In the genomic region with DNA sequence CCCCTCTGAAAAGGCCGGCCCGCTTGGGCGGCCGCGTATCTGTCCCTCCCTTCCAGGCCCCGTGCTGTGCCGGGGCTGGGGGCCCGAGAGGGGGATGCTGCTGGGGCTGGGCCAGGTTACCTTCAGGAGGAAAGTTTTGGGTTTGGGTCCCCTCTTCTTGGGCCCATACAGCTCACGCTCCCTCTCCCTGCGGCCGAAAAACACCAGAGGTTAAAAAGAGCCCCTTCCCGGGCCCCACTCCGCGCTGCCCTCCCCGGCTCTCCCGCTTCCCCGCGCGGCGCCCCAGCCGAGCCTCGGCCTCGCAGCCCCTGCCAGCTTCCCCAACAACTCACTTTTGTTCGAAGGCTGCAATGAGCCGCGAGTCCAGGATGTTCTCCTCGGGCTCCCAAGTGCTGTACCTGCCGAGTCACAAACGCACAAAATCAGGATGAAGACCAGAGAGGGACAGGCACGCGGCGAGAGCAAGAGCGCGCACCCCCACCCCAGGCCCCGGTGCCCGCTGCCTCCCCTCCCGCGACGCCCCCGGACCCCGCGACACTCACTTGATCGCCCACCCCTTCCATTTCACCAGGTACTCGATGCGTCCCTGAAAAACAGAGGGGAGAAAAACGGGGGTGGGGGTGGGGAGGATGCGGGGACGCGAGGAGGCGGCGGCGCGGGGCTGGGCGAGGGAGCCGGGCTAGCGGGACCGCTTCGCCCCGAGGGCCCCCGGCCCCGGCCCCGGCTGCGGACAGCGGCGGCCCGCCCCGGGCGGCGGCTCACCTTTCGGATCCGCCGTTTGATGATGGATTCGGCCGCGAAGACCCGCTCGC, we compare ENCODE assay signal across 8 cellular contexts. TPM values are rescaled to one million over a fixed set of nuclear protein-coding genes. Genes with fewer than 3 reads are reported as not detected.
DNase-seq lines count a peak whose midpoint lies in the region; ATAC-seq, FAIRE-seq and TF ChIP-seq lines count a peak whose summit lies in the region.

No MANE protein-coding gene starts in this region.

- H3K79me2 ChIP-seq in endothelial cell of umbilical vein (ENCODE audit: control insufficient read depth, insufficient read depth, low read length) = peaks cover 21% of the 10 kb centered on the region

- H3K4me3 Mint-ChIP-seq in activated CD4-positive, alpha-beta T cell treated with anti-CD3 and anti-CD28 coated beads, Interleukin-2, amount 10 ng/mL, durations not matched to agents 24 days and 14 days = peak overlapping the region; percentile 95

- H3K9me3 Mint-ChIP-seq in activated CD4-positive, alpha-beta T cell treated with anti-CD3 and anti-CD28 coated beads, Interleukin-2, amount 10 ng/mL, durations not matched to agents 24 days and 14 days = peaks cover 4% of the 10 kb centered on the region

- peak; percentile 81 for DNase-seq in activated CD4-positive, alpha-beta T cell treated with anti-CD3 and anti-CD28 coated beads, Interleukin-2, amount 10 ng/mL, durations not matched to agents 24 days and 14 days
- DNase-seq in endothelial cell of umbilical vein (ENCODE audit: low read depth, low spot score) (no peak), ureter (ENCODE audit: low spot score) (peak; percentile 55), H54 (ENCODE audit: insufficient read length, low spot score) (no peak), ecto neural progenitor cell (ENCODE audit: low spot score) (no peak)

- ATAC-seq in GM18502 (IDR thresholded peaks at IDR 0.05; ENCODE audit: poor library complexity, unreplicated experiment) (peak; percentile 10), HG03025 (IDR thresholded peaks at IDR 0.05; ENCODE audit: low FRiP score, unreplicated experiment) (peak; percentile 21)

- dilution Hi-C loops in endothelial cell of umbilical vein (cut with MboI; ENCODE audit: extremely low pct_ligation_motif_present, low sequenced_read_pairs) = no loop called here

- H3K27ac ChIP-seq in endothelial cell of umbilical vein (ENCODE audit: insufficient read depth, low read depth, low read length) (no peak overlapping the region), muscle layer of colon (ENCODE audit: low read depth, low read length) (peak overlapping the region; percentile 85)

- H3K27ac Mint-ChIP-seq in activated CD4-positive, alpha-beta T cell treated with anti-CD3 and anti-CD28 coated beads, Interleukin-2, amount 10 ng/mL, durations not matched to agents 24 days and 14 days = peak overlapping the region; percentile 94

- H3K36me3 ChIP-seq in endothelial cell of umbilical vein (ENCODE audit: control insufficient read depth in 2 of 2, extremely low read depth in 1 of 2, insufficient read depth in 2 of 2, low read length in 2 of 2) = peaks cover 3 to 5% of the 10 kb centered on the region in 2 experiments
- H3K36me3 ChIP-seq in muscle layer of colon (ENCODE audit: insufficient read depth, low read length) = peaks cover 21% of the 10 kb centered on the region

- H2AFZ ChIP-seq in endothelial cell of umbilical vein (ENCODE audit: low read depth, low read length) = peak overlapping the region; percentile 46

- H3K4me3 ChIP-seq in endothelial cell of umbilical vein (replicated peaks in 1 of 3; ENCODE audit: insufficient read depth in 1 of 3, low read depth in 1 of 3, low read length in 3 of 3) (peak overlapping the region; percentile 58 to 82 (median 79)), muscle layer of colon (ENCODE audit: low read depth in 1 of 2, low read length in 2 of 2) (peak overlapping the region; percentile 71 to 79)

- CTCF ChIA-PET in endothelial cell of umbilical vein (lab: Charles Lee) = interaction anchor here (0.9 to 7.0 kb wide), 13 partner anchors 10 to 250 kb away, joined by 3 to 160 read pairs (median 12); a partner anchor contains a TSS

- peaks cover 37% of the 10 kb centered on the region for H3K36me3 Mint-ChIP-seq in activated CD4-positive, alpha-beta T cell treated with anti-CD3 and anti-CD28 coated beads, Interleukin-2, amount 10 ng/mL, durations not matched to agents 24 days and 14 days (ENCODE audit: low read depth)

- POLR2A ChIA-PET in endothelial cell of umbilical vein (lab: Charles Lee) = interaction anchor here (0.6 to 1.7 kb wide), 3 partner anchors 53 to 129 kb away, joined by 3 to 6 read pairs (median 3); no protein-coding TSS in a partner anchor

- H3K4me1 Mint-ChIP-seq in activated CD4-positive, alpha-beta T cell treated with anti-CD3 and anti-CD28 coated beads, Interleukin-2, amount 10 ng/mL, durations not matched to agents 24 days and 14 days = peaks cover 53% of the 10 kb centered on the region

- intact Hi-C loops in activated CD4-positive, alpha-beta T cell treated with anti-CD3 and anti-CD28 coated beads, Interleukin-2, amount 10 ng/mL, durations not matched to agents 24 days and 14 days (cut with micrococcal nuclease) = loop anchor here (1.0 to 2.0 kb wide), 5 partner anchors 113 to 448 kb away; a partner anchor contains a TSS
- intact Hi-C loops in endothelial cell of umbilical vein (cut with micrococcal nuclease) = loop anchor here (1.0 to 10.0 kb wide), 6 partner anchors 103 to 661 kb away; a partner anchor contains a TSS

- peaks cover 17% of the 10 kb centered on the region for H3K4me1 ChIP-seq in endothelial cell of umbilical vein (ENCODE audit: control insufficient read depth, extremely low read depth, insufficient read depth, low read length)
- H3K4me1 ChIP-seq in muscle layer of colon (ENCODE audit: insufficient read depth, low read length) = peaks cover 46% of the 10 kb centered on the region

- TF ChIP-seq CTCF in endothelial cell of umbilical vein (IDR thresholded peaks at IDR 0.05; ENCODE audit: extremely low read depth in 1 of 2, insufficient read depth in 1 of 2, low read depth in 1 of 2, low read length in 2 of 2) = no peak

- peaks cover 9% of the 10 kb centered on the region for H3K27me3 Mint-ChIP-seq in activated CD4-positive, alpha-beta T cell treated with anti-CD3 and anti-CD28 coated beads, Interleukin-2, amount 10 ng/mL, durations not matched to agents 24 days and 14 days

- H4K20me1 ChIP-seq in endothelial cell of umbilical vein (replicated peaks; ENCODE audit: control insufficient read depth, extremely low read depth, insufficient read depth, low read length) = no peaks in the 10 kb centered on the region

- H3K9ac ChIP-seq in endothelial cell of umbilical vein (replicated peaks; ENCODE audit: extremely low read depth, insufficient read depth, low read length) (peak overlapping the region; percentile 59), muscle layer of colon (ENCODE audit: low read length) (peak overlapping the region; percentile 84)

- H3K4me2 ChIP-seq in endothelial cell of umbilical vein (ENCODE audit: insufficient read depth, low read length) = peak overlapping the region; percentile 69

- no peaks in the 10 kb centered on the region for H3K9me1 ChIP-seq in endothelial cell of umbilical vein (replicated peaks; ENCODE audit: control insufficient read depth, extremely low read depth, insufficient read depth, low read length)

- TF ChIP-seq POLR2A in endothelial cell of umbilical vein (IDR thresholded peaks at IDR 0.05; ENCODE audit: low read depth, low read length) (no peak), H54 (IDR thresholded peaks at IDR 0.05; ENCODE audit: low read depth, low read length) (no peak)

- no TSS peak for BruUV-seq in endothelial cell of umbilical vein (replicated peaks; lab: Mats Ljungman, UMichigan)

- H3K9me3 ChIP-seq in endothelial cell of umbilical vein (replicated peaks; ENCODE audit: control insufficient read depth, insufficient read depth, low read length) (no peaks in the 10 kb centered on the region), muscle layer of colon (ENCODE audit: low read length) (no peaks in the 10 kb centered on the region)

- FAIRE-seq in endothelial cell of umbilical vein (lab: Jason Lieb, UNC) = no peak
- no peak for FAIRE-seq in H54 (lab: Jason Lieb, UNC)

- peaks cover 13 to 22% of the 10 kb centered on the region in 2 experiments for H3K27me3 ChIP-seq in endothelial cell of umbilical vein (ENCODE audit: control insufficient read depth in 2 of 2, insufficient read depth in 2 of 2, low read length in 2 of 2)
- H3K27me3 ChIP-seq in muscle layer of colon (ENCODE audit: control insufficient read depth in 1 of 2, insufficient read depth in 2 of 2, low read length in 2 of 2) = no peaks in the 10 kb centered on the region

TF ChIP-seq in endothelial cell of umbilical vein, 7 proteins besides CTCF, POLR2A, EP300 and RAD21:
- no peak for TF ChIP-seq POLR2AphosphoS5 (IDR thresholded peaks at IDR 0.05; ENCODE audit: insufficient read depth, low read depth, low read length)
- no peak for TF ChIP-seq GATA2 (IDR thresholded peaks at IDR 0.05; ENCODE audit: insufficient read depth, insufficient read length, low read depth, low read length)
- no peak for TF ChIP-seq JUN (IDR thresholded peaks at IDR 0.05; ENCODE audit: borderline replicate concordance, insufficient read depth, insufficient read length, low read depth)
- TF ChIP-seq FOS (IDR thresholded peaks at IDR 0.05; ENCODE audit: borderline replicate concordance, insufficient read depth, low read length) = no peak
TF ChIP-seq in endothelial cell of umbilical vein: peak in this region for 0.

RNA-seq across cellular contexts. Expression of a gene that starts 0.5 kb away (rescaled TPM):
- total RNA-seq in activated CD4-positive, alpha-beta T cell treated with anti-CD3 and anti-CD28 coated beads, Interleukin-2, amount 10 ng/mL, durations not matched to agents 24 days and 14 days = 178 and 180 TPM in 2 replicates
- total RNA-seq in endothelial cell of umbilical vein (60.9 and 62.6 TPM in 2 replicates), ureter (93.8 TPM)
- 14.9 and 18.2 TPM in 2 replicates for polyA plus RNA-seq in endothelial cell of umbilical vein
- 9.4 and 11.9 TPM in 2 replicates for polyA plus RNA-seq in endothelial cell of umbilical vein (2011; cell fraction: cytosol; rRNA removed)
- 23.9 TPM in 2 replicates for polyA plus RNA-seq in endothelial cell of umbilical vein (2011; cell fraction: nucleus; rRNA removed)
- 20.7 TPM in 2 replicates for polyA plus RNA-seq in endothelial cell of umbilical vein (2012)
- 31.1 and 34.5 TPM in 2 replicates for polyA minus RNA-seq in endothelial cell of umbilical vein
- 26.7 TPM for polyA minus RNA-seq in endothelial cell of umbilical vein (2011; cell fraction: cytosol; rRNA and poly(A)+ RNA removed)
- polyA minus RNA-seq in endothelial cell of umbilical vein (2011; cell fraction: nucleus; rRNA and poly(A)+ RNA removed) = 20.4 and 23.6 TPM in 2 replicates

RNA-seq across cellular contexts. Expression of a gene that starts 27.7 kb away (rescaled TPM):
- total RNA-seq in activated CD4-positive, alpha-beta T cell treated with anti-CD3 and anti-CD28 coated beads, Interleukin-2, amount 10 ng/mL, durations not matched to agents 24 days and 14 days = 0.98 and 1.0 TPM in 2 replicates
- total RNA-seq in endothelial cell of umbilical vein (0.73 and 0.95 TPM in 2 replicates), ureter (27.0 TPM)
- polyA plus RNA-seq in endothelial cell of umbilical vein = 0.37 and 0.43 TPM in 2 replicates
- polyA plus RNA-seq in endothelial cell of umbilical vein (2011; cell fraction: cytosol; rRNA removed) = 0.53 and 0.55 TPM in 2 replicates
- polyA plus RNA-seq in endothelial cell of umbilical vein (2011; cell fraction: nucleus; rRNA removed) = 0.29 and 0.32 TPM in 2 replicates
- 0.82 and 0.90 TPM in 2 replicates for polyA plus RNA-seq in endothelial cell of umbilical vein (2012)
- 0.49 and 0.66 TPM in 2 replicates for polyA minus RNA-seq in endothelial cell of umbilical vein
- polyA minus RNA-seq in endothelial cell of umbilical vein (2011; cell fraction: cytosol; rRNA and poly(A)+ RNA removed) = 2.2 TPM
- 0.14 and 0.24 TPM in 2 replicates for polyA minus RNA-seq in endothelial cell of umbilical vein (2011; cell fraction: nucleus; rRNA and poly(A)+ RNA removed)

Comparison
In these comparisons a context has a peak if more than half of its experiments do, and no peak if none do; other contexts are left out.
1. DNase-seq: peak in activated CD4-positive, alpha-beta T cell treated with anti-CD3 and anti-CD28 coated beads, Interleukin-2, amount 10 ng/mL, durations not matched to agents 24 days and 14 days (single experiment) and ureter (single experiment); none in endothelial cell of umbilical vein (single experiment), H54 (single experiment) and ecto neural progenitor cell (single experiment).
2. RNA of a gene that starts 27.7 kb away (total RNA-seq): 27.0 TPM in ureter (single experiment); 0.98 to 1.0 TPM in activated CD4-positive, alpha-beta T cell treated with anti-CD3 and anti-CD28 coated beads, Interleukin-2, amount 10 ng/mL, durations not matched to agents 24 days and 14 days and 0.73 to 0.95 TPM in endothelial cell of umbilical vein; every median in the first group is over 10 times any median in the second.